10 cellular contexts compared by ENCODE assay signal in genomic region chr1:201169971-201170532, GRCh38. TPM values are rescaled to one million over a fixed set of nuclear protein-coding genes. Genes with fewer than 3 reads are reported as not detected.
DNase-seq lines count a peak whose midpoint lies in the region; ATAC-seq and TF ChIP-seq lines count a peak whose summit lies in the region.
"Had no signal": no experiment of that assay in that cellular context is flagged by ENCODE, and none has a peak within 500 bp of the region (broad histone marks: within the 10 kb centered on the region; RNA-seq: fewer than 3 reads in every experiment).

No MANE protein-coding gene starts in this region.

- H3K9ac ChIP-seq in HCT116 (ENCODE audit: low read length), result peak overlapping the region; percentile 69; the same call in 1 of the 2 replicates
- H3K9ac ChIP-seq in iPS-15b (ENCODE audit: low read depth, low read length), result no peak overlapping the region

- TSS peak; percentile 80 for BruUV-seq in HCT116 (replicated peaks; lab: Mats Ljungman, UMichigan)

- no peaks in the 10 kb centered on the region for H3K9me2 ChIP-seq in HCT116 (ENCODE audit: insufficient read depth)

- H3K9me3 Mint-ChIP-seq in WTC11, result no peaks in the 10 kb centered on the region
- H3K9me3 Mint-ChIP-seq: activated naive CD4-positive, alpha-beta T cell treated with anti-CD3 and anti-CD28 coated beads, Interleukin-2, amount 50 U/mL, for 72 hours had no signal

- no peak for TF ChIP-seq RAD21 in HCT116 (IDR thresholded peaks at IDR 0.05; ENCODE audit: low read depth)

- no peaks in the 10 kb centered on the region for H3K79me2 ChIP-seq in HCT116 (ENCODE audit: insufficient read depth, low read length)

- TF ChIP-seq POLR2A in HCT116 (IDR thresholded peaks at IDR 0.05; ENCODE audit: borderline replicate concordance, extremely low read depth, insufficient read depth, insufficient read length), result no peak

- H3K36me3 Mint-ChIP-seq in WTC11, result no peaks in the 10 kb centered on the region
- H3K36me3 Mint-ChIP-seq: activated naive CD4-positive, alpha-beta T cell treated with anti-CD3 and anti-CD28 coated beads, Interleukin-2, amount 50 U/mL, for 72 hours had no signal

- peaks cover 34% of the 10 kb centered on the region for H3K27me3 Mint-ChIP-seq in WTC11 (ENCODE audit: low read depth)

- TF ChIP-seq CTCF in HCT116 (IDR thresholded peaks at IDR 0.05 in 2 of 3, conservative IDR thresholded peaks at IDR 0.05 in 1 of 3; ENCODE audit: borderline replicate concordance in 1 of 3, insufficient read depth in 1 of 3, low read depth in 2 of 3, low read length in 2 of 3) (no peak), WTC11 (IDR thresholded peaks at IDR 0.05) (no peak)

- peak overlapping the region; percentile 96 for H3K4me2 ChIP-seq in HCT116 (ENCODE audit: low read length)

- RAD21 ChIA-PET in HCT116 (lab: Charles Lee; ENCODE audit: low non-redundant PET in 1 of 2, low total read pairs in 2 of 2, uncharacterized antibody in 2 of 2, unreplicated experiment in 2 of 2), result no interaction called here

- H3K9me3 ChIP-seq in HCT116 (ENCODE audit: control insufficient read depth in 1 of 2, insufficient read depth in 1 of 2, low read depth in 1 of 2, low read length in 2 of 2) (no peaks in the 10 kb centered on the region), iPS-15b (ENCODE audit: control insufficient read depth, insufficient read depth, low read length) (no peaks in the 10 kb centered on the region)

- POLR2A ChIA-PET in HCT116 (lab: Charles Lee) (interaction anchor here (1.2 kb wide), 1 partner anchor 16 kb away, joined by 6 read pairs; the partner anchor contains the start of gene TMEM9), WTC11 (lab: Charles Lee) (interaction anchor here (0.6 kb wide), 1 partner anchor 56 kb away, joined by 9 read pairs; no protein-coding TSS in a partner anchor)

- H3K27me3 ChIP-seq in HCT116 (ENCODE audit: insufficient read depth, low read length) (no peaks in the 10 kb centered on the region), iPS-15b (ENCODE audit: control insufficient read depth, insufficient read depth, low read length) (peaks cover 33% of the 10 kb centered on the region)

- no peaks in the 10 kb centered on the region for H3K36me3 ChIP-seq in HCT116 (ENCODE audit: control insufficient read depth in 1 of 2, insufficient read depth in 2 of 2, low read length in 2 of 2)
- no peaks in the 10 kb centered on the region for H3K36me3 ChIP-seq in iPS-15b (ENCODE audit: control insufficient read depth, insufficient read depth, low read length)

- H3K27ac Mint-ChIP-seq in WTC11, result no peak overlapping the region

- DNase-seq in HCT116 (ENCODE audit: low read depth, low spot score) (no peak), WTC11 (ENCODE audit: low spot score) (no peak), skeletal muscle cell (ENCODE audit: low read depth) (no peak), 8988T (no peak)
- DNase-seq in stimulated activated CD4-positive, alpha-beta T cell treated with anti-CD3 and anti-CD28 coated beads, Interleukin-15, amount 100 ng/mL, for 24 hours, result no peak

- H3K4me1 Mint-ChIP-seq in WTC11, result peaks cover 13% of the 10 kb centered on the region

- H3K4me1 ChIP-seq in HCT116 (ENCODE audit: control insufficient read depth in 1 of 2, insufficient read depth in 2 of 2, low read length in 2 of 2) (peaks cover 9 to 16% of the 10 kb centered on the region in 2 experiments), iPS-15b (ENCODE audit: control insufficient read depth, insufficient read depth, low read length) (peaks cover 7% of the 10 kb centered on the region)

- peak overlapping the region; percentile 77 for H3K4me3 Mint-ChIP-seq in WTC11

- CTCF ChIA-PET in HCT116 (lab: Charles Lee) (interaction anchor here (1.0 to 1.1 kb wide), 2 partner anchors 16 to 53 kb away, joined by 3 read pairs; partner anchors contain the start of gene TMEM9), WTC11 (lab: Charles Lee) (interaction anchor here (1.0 to 2.3 kb wide), 3 partner anchors 16 to 53 kb away, joined by 3 to 7 read pairs (median 4); partner anchors contain the start of gene TMEM9)

- H3K4me3 ChIP-seq in HCT116 (replicated peaks in 1 of 2; ENCODE audit: low read depth in 1 of 2, low read length in 2 of 2), result peak overlapping the region; percentile 61 to 68
- peak overlapping the region; percentile 88 for H3K4me3 ChIP-seq in iPS-15b (ENCODE audit: low read depth, low read length)
- H3K4me3 ChIP-seq in skeletal muscle cell (ENCODE audit: low read depth, low read length), result peak overlapping the region; percentile 55

- ATAC-seq in HCT116, result no peak
- ATAC-seq in WTC11, result no peak
- no peak for ATAC-seq in GM21515 (IDR thresholded peaks at IDR 0.05; ENCODE audit: unreplicated experiment)
- no peak for ATAC-seq in HG03439 (IDR thresholded peaks at IDR 0.05; ENCODE audit: unreplicated experiment)

- H4K20me1 ChIP-seq in HCT116 (ENCODE audit: insufficient read depth), result no peaks in the 10 kb centered on the region

- no peak overlapping the region for H3K27ac ChIP-seq in HCT116 (ENCODE audit: low read depth, low read length)

- peak overlapping the region; percentile 91 for H2AFZ ChIP-seq in HCT116 (ENCODE audit: low read depth, low read length, poor library complexity, severe bottlenecking)

- intact Hi-C loops in HCT116 (cut with micrococcal nuclease), result loop anchor here (2.0 kb wide), 1 partner anchor 43 kb away; the partner anchor contains the start of gene ASCL5

TF ChIP-seq in HCT116, 20 proteins besides CTCF, POLR2A, EP300 and RAD21 (continues in another document):
- TF ChIP-seq SP1 (IDR thresholded peaks at IDR 0.05; ENCODE audit: low read depth) (no peak), EZH2phosphoT487 (IDR thresholded peaks at IDR 0.05; ENCODE audit: borderline replicate concordance) (no peak), ZNF274 (IDR thresholded peaks at IDR 0.05; ENCODE audit: low read depth, low read length) (no peak), EZH2 (IDR thresholded peaks at IDR 0.05) (no peak), CBX3 (IDR thresholded peaks at IDR 0.05; ENCODE audit: low read depth) (no peak)
- TF ChIP-seq, protein P1, sequence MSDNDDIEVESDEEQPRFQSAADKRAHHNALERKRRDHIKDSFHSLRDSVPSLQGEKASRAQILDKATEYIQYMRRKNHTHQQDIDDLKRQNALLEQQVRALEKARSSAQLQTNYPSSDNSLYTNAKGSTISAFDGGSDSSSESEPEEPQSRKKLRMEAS (IDR thresholded peaks at IDR 0.05), result no peak

TF ChIP-seq in WTC11, 78 proteins besides CTCF, POLR2A, EP300 and RAD21:
- TF ChIP-seq AR (CRISPR knock-in tag; IDR thresholded peaks at IDR 0.05) (no peak), MLX (CRISPR knock-in tag; IDR thresholded peaks at IDR 0.05) (no peak), ZNF425 (CRISPR knock-in tag; conservative IDR thresholded peaks at IDR 0.05) (no peak)

RNA-seq across cellular contexts. Expression of gene TMEM9, which starts 15.8 kb away (rescaled TPM):
- total RNA-seq in HCT116 (2021; ENCODE audit: unreplicated experiment), result 66.3 TPM
- polyA plus RNA-seq in HCT116 (2012), result 84.1 and 95.3 TPM in 2 replicates
- 97.5 to 109 TPM (median 102 TPM) in 3 replicates for total RNA-seq in WTC11 (2021)

RNA-seq across cellular contexts. Expression of gene IGFN1, which starts 20.6 kb away (rescaled TPM):
- total RNA-seq in HCT116 (2021; ENCODE audit: unreplicated experiment) (not detected), WTC11 (2021) (0.11 TPM in 1 of 3 replicates, not detected in the others)
- polyA plus RNA-seq in HCT116 (2012), result 0.12 and 0.14 TPM in 2 replicates
- total RNA-seq: activated naive CD4-positive, alpha-beta T cell treated with anti-CD3 and anti-CD28 coated beads, Interleukin-2, amount 50 U/mL, for 72 hours; lung microvascular endothelial cell had no signal

RNA-seq across cellular contexts. Expression of gene ASCL5, which starts 43.1 kb away (rescaled TPM):
- total RNA-seq in HCT116 (2021; ENCODE audit: unreplicated experiment), result 0.15 TPM
- 0.32 and 0.59 TPM in 2 replicates for polyA plus RNA-seq in HCT116 (2012)
- 0.18 to 0.53 TPM (median 0.31 TPM) in 3 replicates for total RNA-seq in WTC11 (2021)
- total RNA-seq: lung microvascular endothelial cell had no signal

RNA-seq across cellular contexts. Expression of gene CACNA1S, which starts 57.8 kb away (rescaled TPM):
- not detected for total RNA-seq in HCT116 (2021; ENCODE audit: unreplicated experiment)
- polyA plus RNA-seq in HCT116 (2012), result 0.03 and 0.04 TPM in 2 replicates
- 0.02 to 0.09 TPM (median 0.07 TPM) in 3 replicates for total RNA-seq in WTC11 (2021)
- total RNA-seq: activated naive CD4-positive, alpha-beta T cell treated with anti-CD3 and anti-CD28 coated beads, Interleukin-2, amount 50 U/mL, for 72 hours; lung microvascular endothelial cell had no signal
